In genomic region chr10:60426425-60426824, GRCh38 we compare ENCODE assay signal across 14 cellular contexts. TPM values are rescaled to one million over a fixed set of nuclear protein-coding genes. Genes with fewer than 3 reads are reported as not detected.
DNase-seq lines count a peak whose midpoint lies in the region; ATAC-seq and TF ChIP-seq lines count a peak whose summit lies in the region.
"Had no signal": no experiment of that assay in that cellular context is flagged by ENCODE, and none has a peak within 500 bp of the region (broad histone marks: within the 10 kb centered on the region; RNA-seq: fewer than 3 reads in every experiment).

No MANE protein-coding gene starts in this region.

- no peak overlapping the region for H3K4me3 ChIP-seq in gastroesophageal sphincter
- H3K4me3 ChIP-seq: hepatocyte had no signal

- in situ Hi-C loops in Caki2 (cut with HindIII; ENCODE audit: low pct_unique_long_range_greater_than_20kb, low sequenced_read_pairs): no loop called here

- WGBS in gastroesophageal sphincter (ENCODE audit: low coverage in 1 of 2), 2 donors: 44 to 52% methylated on average over 2 of the region's 2 CpGs

- DNase-seq in Caki2 (ENCODE audit: low read depth) (peak; percentile 32), NCI-H460 (ENCODE audit: extremely low read depth, low read depth) (peak; percentile 87), dedifferentiated amniotic fluid mesenchymal stem cell (ENCODE audit: extremely low spot score) (peak; percentile 93)
- DNase-seq in stimulated activated CD4-positive, alpha-beta T cell treated with anti-CD3 and anti-CD28 coated beads, Interleukin-4, amount 100 ng/mL, for 4 hours: no peak
- DNase-seq: aorta; naive B cell; NCI-H1048; NK-92 treated with Interleukin-12 subunit alpha and Interleukin-12 subunit beta, amount 100 ng/mL, for 24 hours had no signal

- no peaks in the 10 kb centered on the region for H3K27me3 Mint-ChIP-seq in nephron (ENCODE audit: low read depth)
- H3K27me3 Mint-ChIP-seq: naive B cell had no signal

- H3K4me3 Mint-ChIP-seq in nephron: no peak overlapping the region
- H3K4me3 Mint-ChIP-seq: naive B cell; T-helper 2 cell treated with Interferon-gamma antibody and Interleukin-4, amounts not matched to agents 5 μg/mL and 100 μg/mL, for 36 hours had no signal

- TF ChIP-seq POLR2A in gastroesophageal sphincter (IDR thresholded peaks at IDR 0.05): no peak

- no peaks in the 10 kb centered on the region for H3K9me3 Mint-ChIP-seq in nephron
- H3K9me3 Mint-ChIP-seq: naive B cell; T-helper 2 cell treated with Interferon-gamma antibody and Interleukin-4, amounts not matched to agents 5 μg/mL and 100 μg/mL, for 36 hours had no signal

- H3K36me3 ChIP-seq in gastroesophageal sphincter: no peaks in the 10 kb centered on the region

- no peaks in the 10 kb centered on the region for H3K27me3 ChIP-seq in gastroesophageal sphincter
- H3K27me3 ChIP-seq: hepatocyte had no signal

- H3K4me1 ChIP-seq in gastroesophageal sphincter: peaks cover 7 to 62% (median 10%) of the 10 kb centered on the region in 3 donors

- peak overlapping the region in 2 of 3 experiments; percentile 10 to 28 for H3K27ac Mint-ChIP-seq in nephron
- H3K27ac Mint-ChIP-seq: naive B cell; T-helper 2 cell treated with Interferon-gamma antibody and Interleukin-4, amounts not matched to agents 5 μg/mL and 100 μg/mL, for 36 hours had no signal

- H3K36me3 Mint-ChIP-seq in nephron (ENCODE audit: low read depth): no peaks in the 10 kb centered on the region
- H3K36me3 Mint-ChIP-seq: naive B cell had no signal

- no peak for ATAC-seq in gastroesophageal sphincter
- no peak for ATAC-seq in HG03342 (IDR thresholded peaks at IDR 0.05; ENCODE audit: unreplicated experiment)
- ATAC-seq in GM18502 (IDR thresholded peaks at IDR 0.05; ENCODE audit: poor library complexity, unreplicated experiment): no peak

- no peaks in the 10 kb centered on the region for H3K9me3 ChIP-seq in gastroesophageal sphincter

- TF ChIP-seq CTCF in nephron (IDR thresholded peaks at IDR 0.05; ENCODE audit: unreplicated experiment in 3 of 3) (no peak), gastroesophageal sphincter (IDR thresholded peaks at IDR 0.05) (no peak)

- H3K27ac ChIP-seq in gastroesophageal sphincter: peak overlapping the region in 1 of 4 donors; percentile 24
- H3K27ac ChIP-seq: hepatocyte had no signal

- no peak for TF ChIP-seq EP300 in gastroesophageal sphincter (IDR thresholded peaks at IDR 0.05)

- peaks cover 34% of the 10 kb centered on the region for H3K4me1 Mint-ChIP-seq in nephron

RNA-seq across cellular contexts. Expression of gene ANK3, which starts 36.8 kb away (rescaled TPM):
- total RNA-seq in Caki2 (2014; rRNA removed; shearing (Covaris generic); ENCODE audit: low replicate concordance): 5.9 and 14.2 TPM in 2 replicates
- 46.6 and 65.7 TPM in 2 replicates for total RNA-seq in NCI-H460 (2014; rRNA removed; shearing (Covaris generic))
- polyA plus RNA-seq in NCI-H460 (2014; cell fraction: nucleus; rRNA removed): 47.1 and 56.0 TPM in 2 replicates
- 10 to 100 TPM; 21.1 to 61.5 (median 38.9) TPM for total RNA-seq in gastroesophageal sphincter

Comparison
In these comparisons a context has a peak if more than half of its experiments do, and no peak if none do; other contexts are left out.
1. DNase-seq: peak in Caki2 (single experiment), NCI-H460 (single experiment) and dedifferentiated amniotic fluid mesenchymal stem cell (single experiment); none in stimulated activated CD4-positive, alpha-beta T cell treated with anti-CD3 and anti-CD28 coated beads, Interleukin-4, amount 100 ng/mL, for 4 hours (0 of 2).